20 cellular contexts compared by ENCODE assay signal in genomic region chr6:70547905-70548304, GRCh38.
"Had no signal": no experiment of that assay in that cellular context is flagged by ENCODE, and none has a peak within 500 bp of the region (broad histone marks: within the 10 kb centered on the region; RNA-seq: fewer than 3 reads in every experiment).

No MANE protein-coding gene starts in this region.

- H3K27ac ChIP-seq: epithelial cell of prostate, esophagus muscularis mucosa, gastroesophageal sphincter, hepatocyte, parathyroid adenoma, prostate gland, sigmoid colon, skin epidermis, testis, transverse colon had no signal

- H3K9ac ChIP-seq: parathyroid adenoma had no signal

- ATAC-seq: effector memory CD8-positive, alpha-beta T cell; gastroesophageal sphincter; stimulated activated naive B cell treated with anti-CD40 and anti-IgM and Interleukin-4, amounts not matched to agents 10 μg/mL and 1 μg/mL and 100 μg/mL, for 72 hours; stimulated activated naive CD8-positive, alpha-beta T cell treated with anti-CD3 and anti-CD28 coated beads, Interleukin-15, amount 100 ng/mL, for 72 hours had no signal

- H3K36me3 ChIP-seq: prostate gland, transverse colon had no signal

- H3K27me3 ChIP-seq: esophagus muscularis mucosa, gastroesophageal sphincter, hepatocyte, sigmoid colon, testis, transverse colon had no signal

- H3K4me1 ChIP-seq: parathyroid adenoma, prostate gland, sigmoid colon, testis, transverse colon had no signal

- DNase-seq: effector memory CD8-positive, alpha-beta T cell; glutamatergic neuron; kidney; left cardiac atrium; naive B cell; retina; sigmoid colon; stimulated activated CD4-positive, alpha-beta T cell treated with anti-CD3 and anti-CD28 coated beads, Interleukin-2, amount 100 ng/mL, for 24 hours; stimulated activated CD4-positive, alpha-beta T cell treated with anti-CD3 and anti-CD28 coated beads, Interleukin-4, amount 100 ng/mL, for 4 hours; stimulated activated naive B cell treated with anti-CD40 and anti-IgM and Interleukin-4, amounts not matched to agents 10 μg/mL and 1 μg/mL and 100 μg/mL, for 72 hours; stimulated activated naive CD8-positive, alpha-beta T cell treated with anti-CD3 and anti-CD28 coated beads, Interleukin-15, amount 100 ng/mL, for 72 hours; testis; transverse colon had no signal

- H3K9me3 ChIP-seq: esophagus muscularis mucosa, gastroesophageal sphincter, prostate gland, sigmoid colon, testis, transverse colon had no signal

- H3K4me3 ChIP-seq: esophagus muscularis mucosa, gastroesophageal sphincter, hepatocyte, prostate gland, sigmoid colon, skin epidermis, testis, transverse colon had no signal
